Comparison of ENCODE assay signal across 15 cellular contexts in the genomic region with DNA sequence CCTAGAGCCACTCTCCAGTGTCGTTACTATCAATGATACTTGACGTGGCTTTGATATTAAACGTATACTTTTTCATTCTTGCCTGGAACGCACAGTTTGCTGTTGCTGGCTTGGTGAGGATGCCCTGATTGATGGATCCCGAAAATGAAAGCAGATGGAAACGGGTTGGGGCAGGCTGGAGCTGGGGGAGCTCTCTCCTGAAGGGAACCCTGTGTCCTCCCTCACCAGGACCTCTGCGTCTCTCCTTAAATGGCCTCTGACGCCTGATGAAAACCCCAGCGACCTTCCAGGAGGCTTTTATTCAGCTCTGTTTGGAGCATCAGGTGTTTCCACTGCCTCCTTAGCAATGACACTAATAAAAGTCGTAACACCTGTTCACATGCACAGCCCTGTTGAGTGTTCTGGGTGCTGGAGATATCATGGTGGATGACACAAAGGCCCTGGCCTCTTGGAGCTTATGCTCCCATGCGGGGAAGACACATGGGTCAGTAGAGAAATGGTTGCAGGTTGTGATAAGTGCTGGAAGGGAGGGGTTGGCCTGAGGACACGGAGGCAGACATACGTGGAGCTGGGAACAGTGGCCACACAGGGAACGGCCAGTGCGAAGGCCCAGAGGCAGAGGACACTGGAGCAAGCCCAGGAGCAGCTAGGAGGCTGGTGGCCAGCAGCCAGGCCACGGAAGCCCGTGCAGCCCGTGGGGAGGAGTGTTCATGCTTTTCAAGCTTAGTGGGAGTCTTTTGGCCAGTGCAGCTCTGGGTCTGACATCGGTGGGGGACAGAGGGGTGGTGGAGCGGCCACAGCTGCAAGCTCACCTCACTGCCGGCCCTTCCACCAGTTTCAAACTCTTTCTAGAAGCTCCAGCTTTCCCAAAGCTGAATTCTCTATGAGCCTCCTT. TPM values are rescaled to one million over a fixed set of nuclear protein-coding genes. Genes with fewer than 3 reads are reported as not detected.
DNase-seq lines count a peak whose midpoint lies in the region; ATAC-seq, FAIRE-seq and TF ChIP-seq lines count a peak whose summit lies in the region.
"Had no signal": no experiment of that assay in that cellular context is flagged by ENCODE, and none has a peak within 500 bp of the region (broad histone marks: within the 10 kb centered on the region; RNA-seq: fewer than 3 reads in every experiment).

No MANE protein-coding gene starts in this region.

- H3K27ac Mint-ChIP-seq in activated CD4-positive, alpha-beta memory T cell treated with anti-CD3 and anti-CD28 coated beads for 36 hours = no peak overlapping the region
- H3K27ac Mint-ChIP-seq in activated CD4-positive, alpha-beta memory T cell treated with anti-CD3 and anti-CD28 coated beads, Interleukin-2, amount 10 ng/mL, durations not matched to agents 7 days and 5 days = no peak overlapping the region
- no peak overlapping the region for H3K27ac Mint-ChIP-seq in effector memory CD8-positive, alpha-beta T cell
- H3K27ac Mint-ChIP-seq: stimulated activated naive CD8-positive, alpha-beta T cell treated with anti-CD3 and anti-CD28 coated beads, Interleukin-15, Interleukin-2, amounts not matched to agents 100 ng/mL and 50 ng/mL, for 24 hours had no signal

- TF ChIP-seq POLR2A in GM12892 (IDR thresholded peaks at IDR 0.05; ENCODE audit: low read depth, low read length) = no peak

- no peaks in the 10 kb centered on the region for H3K9me3 Mint-ChIP-seq in activated CD4-positive, alpha-beta memory T cell treated with anti-CD3 and anti-CD28 coated beads for 36 hours
- H3K9me3 Mint-ChIP-seq in activated CD4-positive, alpha-beta memory T cell treated with anti-CD3 and anti-CD28 coated beads, Interleukin-2, amount 10 ng/mL, durations not matched to agents 7 days and 5 days = no peaks in the 10 kb centered on the region
- no peaks in the 10 kb centered on the region for H3K9me3 Mint-ChIP-seq in effector memory CD8-positive, alpha-beta T cell
- H3K9me3 Mint-ChIP-seq: stimulated activated naive CD8-positive, alpha-beta T cell treated with anti-CD3 and anti-CD28 coated beads, Interleukin-15, Interleukin-2, amounts not matched to agents 100 ng/mL and 50 ng/mL, for 24 hours had no signal

- DNase-seq in activated CD4-positive, alpha-beta memory T cell treated with anti-CD3 and anti-CD28 coated beads for 36 hours = peak; percentile 2
- DNase-seq in activated CD4-positive, alpha-beta memory T cell treated with anti-CD3 and anti-CD28 coated beads, Interleukin-2, amount 10 ng/mL, durations not matched to agents 7 days and 5 days = no peak
- peak; percentile 15 for DNase-seq in GM12892 (ENCODE audit: insufficient read length)
- peak; percentile 45 for DNase-seq in ecto neural progenitor cell (ENCODE audit: low spot score)
- peak; percentile 60 for DNase-seq in posterior vena cava (ENCODE audit: low spot score)
- DNase-seq in NCI-H526 treated with DMSO at 0.1 percent for 48 hours (lab: John Stamatoyannopoulos, UW) = no peak
- DNase-seq in GM19238 (ENCODE audit: insufficient read length, low spot score) = no peak
- no peak for DNase-seq in effector memory CD8-positive, alpha-beta T cell
- DNase-seq: NCI-H1048, NCI-H446 treated with DMSO at 0.1 percent for 48 hours had no signal

- intact Hi-C loops in activated CD4-positive, alpha-beta memory T cell treated with anti-CD3 and anti-CD28 coated beads for 36 hours (cut with micrococcal nuclease) = no loop called here
- intact Hi-C loops in posterior vena cava (cut with DNase I) = no loop called here

- POLR2A ChIA-PET in activated CD4-positive, alpha-beta memory T cell treated with anti-CD3 and anti-CD28 coated beads for 36 hours (lab: Charles Lee) = no interaction called here
- POLR2A ChIA-PET in activated CD4-positive, alpha-beta memory T cell treated with anti-CD3 and anti-CD28 coated beads, Interleukin-2, amount 10 ng/mL, durations not matched to agents 7 days and 5 days (lab: Charles Lee) = no interaction called here

- no peak overlapping the region for H3K4me3 Mint-ChIP-seq in activated CD4-positive, alpha-beta memory T cell treated with anti-CD3 and anti-CD28 coated beads for 36 hours
- H3K4me3 Mint-ChIP-seq in activated CD4-positive, alpha-beta memory T cell treated with anti-CD3 and anti-CD28 coated beads, Interleukin-2, amount 10 ng/mL, durations not matched to agents 7 days and 5 days = no peak overlapping the region
- H3K4me3 Mint-ChIP-seq in effector memory CD8-positive, alpha-beta T cell = no peak overlapping the region
- H3K4me3 Mint-ChIP-seq: stimulated activated naive CD8-positive, alpha-beta T cell treated with anti-CD3 and anti-CD28 coated beads, Interleukin-15, Interleukin-2, amounts not matched to agents 100 ng/mL and 50 ng/mL, for 24 hours had no signal

- no peak for FAIRE-seq in GM12892 (lab: Jason Lieb, UNC)
- FAIRE-seq: A204.1, D721Med, H1, HTR-8/SVneo had no signal

- no peaks in the 10 kb centered on the region for H3K27me3 Mint-ChIP-seq in activated CD4-positive, alpha-beta memory T cell treated with anti-CD3 and anti-CD28 coated beads for 36 hours
- no peaks in the 10 kb centered on the region for H3K27me3 Mint-ChIP-seq in activated CD4-positive, alpha-beta memory T cell treated with anti-CD3 and anti-CD28 coated beads, Interleukin-2, amount 10 ng/mL, durations not matched to agents 7 days and 5 days
- H3K27me3 Mint-ChIP-seq in effector memory CD8-positive, alpha-beta T cell = no peaks in the 10 kb centered on the region
- H3K27me3 Mint-ChIP-seq: stimulated activated naive CD8-positive, alpha-beta T cell treated with anti-CD3 and anti-CD28 coated beads, Interleukin-15, Interleukin-2, amounts not matched to agents 100 ng/mL and 50 ng/mL, for 24 hours had no signal

- H3K36me3 Mint-ChIP-seq in activated CD4-positive, alpha-beta memory T cell treated with anti-CD3 and anti-CD28 coated beads for 36 hours = no peaks in the 10 kb centered on the region
- no peaks in the 10 kb centered on the region for H3K36me3 Mint-ChIP-seq in activated CD4-positive, alpha-beta memory T cell treated with anti-CD3 and anti-CD28 coated beads, Interleukin-2, amount 10 ng/mL, durations not matched to agents 7 days and 5 days (ENCODE audit: low read depth)
- H3K36me3 Mint-ChIP-seq in effector memory CD8-positive, alpha-beta T cell (ENCODE audit: insufficient read depth) = no peaks in the 10 kb centered on the region

- ATAC-seq in effector memory CD8-positive, alpha-beta T cell (replicated peaks) = no peak

- CTCF ChIA-PET in activated CD4-positive, alpha-beta memory T cell treated with anti-CD3 and anti-CD28 coated beads for 36 hours (lab: Charles Lee) = no interaction called here
- CTCF ChIA-PET in activated CD4-positive, alpha-beta memory T cell treated with anti-CD3 and anti-CD28 coated beads, Interleukin-2, amount 10 ng/mL, durations not matched to agents 7 days and 5 days (lab: Charles Lee) = no interaction called here

- no peaks in the 10 kb centered on the region for H3K4me1 Mint-ChIP-seq in activated CD4-positive, alpha-beta memory T cell treated with anti-CD3 and anti-CD28 coated beads for 36 hours (ENCODE audit: low read depth)
- H3K4me1 Mint-ChIP-seq in activated CD4-positive, alpha-beta memory T cell treated with anti-CD3 and anti-CD28 coated beads, Interleukin-2, amount 10 ng/mL, durations not matched to agents 7 days and 5 days = no peaks in the 10 kb centered on the region
- no peaks in the 10 kb centered on the region for H3K4me1 Mint-ChIP-seq in effector memory CD8-positive, alpha-beta T cell (ENCODE audit: low read depth in 2 of 2)

RNA-seq across cellular contexts. Expression of a gene that starts 7.5 kb away (rescaled TPM):
- under 1 TPM; 0.39 to 0.45 TPM for total RNA-seq in activated CD4-positive, alpha-beta memory T cell treated with anti-CD3 and anti-CD28 coated beads for 36 hours
- total RNA-seq in activated CD4-positive, alpha-beta memory T cell treated with anti-CD3 and anti-CD28 coated beads, Interleukin-2, amount 10 ng/mL, durations not matched to agents 7 days and 5 days = under 1 TPM; 0.60 to 0.65 TPM
- 0.40 TPM for polyA plus RNA-seq in GM12892 (2012; ENCODE audit: missing spikeins)
- 1 to 10 TPM in 1 of 2 donors, under 1 TPM in 1; 0.71 to 1.1 TPM for total RNA-seq in posterior vena cava

RNA-seq across cellular contexts. Expression of a gene that starts 36.3 kb away (rescaled TPM):
- 1 to 10 TPM; 8.6 to 8.8 TPM for total RNA-seq in activated CD4-positive, alpha-beta memory T cell treated with anti-CD3 and anti-CD28 coated beads for 36 hours
- total RNA-seq in activated CD4-positive, alpha-beta memory T cell treated with anti-CD3 and anti-CD28 coated beads, Interleukin-2, amount 10 ng/mL, durations not matched to agents 7 days and 5 days = 1 to 10 TPM; 7.4 to 7.5 TPM
- 1.3 TPM for polyA plus RNA-seq in GM12892 (2012; ENCODE audit: missing spikeins)
- total RNA-seq in posterior vena cava = 10 to 100 TPM; 18.7 to 19.5 TPM

Comparison
In these comparisons a context has a peak if more than half of its experiments do, and no peak if none do; other contexts are left out.
1. DNase-seq: peak in activated CD4-positive, alpha-beta memory T cell treated with anti-CD3 and anti-CD28 coated beads for 36 hours (single experiment), GM12892 (single experiment), ecto neural progenitor cell (single experiment) and posterior vena cava (single experiment); none in activated CD4-positive, alpha-beta memory T cell treated with anti-CD3 and anti-CD28 coated beads, Interleukin-2, amount 10 ng/mL, durations not matched to agents 7 days and 5 days (single experiment), NCI-H526 treated with DMSO at 0.1 percent for 48 hours (single experiment), GM19238 (single experiment) and effector memory CD8-positive, alpha-beta T cell (0 of 3).